ENCODE assay signal across 29 cellular contexts in the genomic region with DNA sequence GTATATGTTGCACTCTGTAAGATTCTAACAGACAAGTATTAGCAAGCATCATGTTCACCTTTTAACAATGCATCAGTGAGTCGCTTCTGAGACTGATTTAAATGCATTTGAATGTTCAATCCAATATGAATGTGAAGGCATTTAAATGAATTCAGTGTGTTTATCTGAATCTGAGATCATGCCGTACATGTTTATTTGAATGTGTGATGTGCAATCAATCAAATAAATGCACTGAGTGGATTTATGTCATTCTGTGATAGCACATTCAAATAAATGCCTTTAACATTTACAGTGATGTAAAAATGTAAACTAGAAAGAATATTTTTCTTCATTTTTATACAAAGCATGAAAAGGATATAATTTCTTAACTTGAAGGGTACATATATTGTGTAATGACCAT.
"Had no signal": no experiment of that assay in that cellular context is flagged by ENCODE, and none has a peak within 500 bp of the region (broad histone marks: within the 10 kb centered on the region; RNA-seq: fewer than 3 reads in every experiment).

No MANE protein-coding gene starts in this region.

- H3K4me1 ChIP-seq: neural progenitor cell, parathyroid adenoma, psoas muscle, right lobe of liver, suprapubic skin, testis, tibial artery, transverse colon, upper lobe of right lung, vagina had no signal

- ATAC-seq: naive thymus-derived CD8-positive, alpha-beta T cell; natural killer cell treated with Interleukin-12 subunit alpha and Interleukin-12 subunit beta and Interleukin-15 and Interleukin-18, amount 100 ng/mL, for 72 hours; psoas muscle; right cardiac atrium; right lobe of liver; stimulated activated effector memory CD8-positive, alpha-beta T cell treated with anti-CD3 and anti-CD28 coated beads, Interleukin-12 subunit alpha, Interleukin-12 subunit beta, amount 100 ng/mL, for 72 hours; stimulated activated naive CD8-positive, alpha-beta T cell treated with anti-CD3 and anti-CD28 coated beads, Interleukin-15, amount 100 ng/mL, for 72 hours; stimulated activated naive CD8-positive, alpha-beta T cell treated with anti-CD3 and anti-CD28 coated beads, Interleukin-15, Interleukin-2, amounts not matched to agents 100 U/mL and 50 U/mL, for 24 hours; upper lobe of right lung had no signal

- FAIRE-seq: small intestine had no signal

- H3K4me3 ChIP-seq: neural progenitor cell, ovary, psoas muscle, right lobe of liver, sigmoid colon, suprapubic skin, testis, tibial artery, transverse colon, upper lobe of right lung, vagina had no signal

- H3K27ac ChIP-seq: neural progenitor cell, ovary, parathyroid adenoma, psoas muscle, right lobe of liver, sigmoid colon, suprapubic skin, testis, tibial artery, transverse colon, upper lobe of right lung, vagina had no signal

- DNase-seq: naive B cell; naive thymus-derived CD8-positive, alpha-beta T cell; nephron progenitor cell; occipital lobe; ovary; posterior cingulate gyrus; psoas muscle; right cardiac atrium; right lobe of liver; sigmoid colon; small intestine; stimulated activated CD4-positive, alpha-beta T cell treated with anti-CD3 and anti-CD28 coated beads, Interleukin-15, amount 100 ng/mL, for 24 hours; stimulated activated CD4-positive, alpha-beta T cell treated with anti-CD3 and anti-CD28 coated beads, Interleukin-2, amount 100 ng/mL, for 24 hours; stimulated activated CD4-positive, alpha-beta T cell treated with anti-CD3 and anti-CD28 coated beads, Interleukin-2, amount 100 ng/mL, for 48 hours; stimulated activated CD4-positive, alpha-beta T cell treated with anti-CD3 and anti-CD28 coated beads, Interleukin-4, amount 100 ng/mL, for 24 hours; stimulated activated naive CD4-positive, alpha-beta T cell; stimulated activated naive CD8-positive, alpha-beta T cell treated with anti-CD3 and anti-CD28 coated beads, Interleukin-15, amount 100 ng/mL, for 72 hours; stimulated activated naive CD8-positive, alpha-beta T cell treated with anti-CD3 and anti-CD28 coated beads, Interleukin-15, Interleukin-2, amounts not matched to agents 100 U/mL and 50 U/mL, for 24 hours; substantia nigra; testis; tibial artery; transverse colon; upper lobe of right lung had no signal

- H3K9me3 ChIP-seq: ovary, psoas muscle, right lobe of liver, testis, transverse colon, upper lobe of right lung, vagina had no signal

- H3K4me2 ChIP-seq: neural progenitor cell had no signal
